Comparison of ENCODE assay signal across 1 cellular context in genomic region chr13:20230913-20231838, GRCh38.
TF ChIP-seq lines count a peak whose summit lies in the region.

No MANE protein-coding gene starts in this region.

TF ChIP-seq in HepG2, 621 proteins besides CTCF, POLR2A, EP300 and RAD21 (continued from another document):
- TF ChIP-seq ZBTB4 (CRISPR knock-in tag; IDR thresholded peaks at IDR 0.05; ENCODE audit: borderline replicate concordance) (no peak), PAF1 (CRISPR knock-in tag; IDR thresholded peaks at IDR 0.05) (no peak), NAIF1 (CRISPR knock-in tag; IDR thresholded peaks at IDR 0.05; ENCODE audit: borderline replicate concordance) (no peak), ZNF510 (CRISPR knock-in tag; IDR thresholded peaks at IDR 0.05; ENCODE audit: low read depth) (no peak), GTF3A (CRISPR knock-in tag; conservative IDR thresholded peaks at IDR 0.05) (no peak), SMAD1 (CRISPR knock-in tag; IDR thresholded peaks at IDR 0.05; ENCODE audit: borderline replicate concordance, low read depth) (no peak), MTF2 (CRISPR knock-in tag; IDR thresholded peaks at IDR 0.05; ENCODE audit: borderline replicate concordance) (no peak), TAF15 (IDR thresholded peaks at IDR 0.05; ENCODE audit: low read depth, low read length, poor library complexity, severe bottlenecking) (no peak), ZNF34 (CRISPR knock-in tag; IDR thresholded peaks at IDR 0.05; ENCODE audit: borderline replicate concordance) (no peak), TGIF2 (CRISPR knock-in tag; IDR thresholded peaks at IDR 0.05) (no peak), THAP11 (CRISPR knock-in tag; IDR thresholded peaks at IDR 0.05) (no peak)
- TF ChIP-seq, protein P1, sequence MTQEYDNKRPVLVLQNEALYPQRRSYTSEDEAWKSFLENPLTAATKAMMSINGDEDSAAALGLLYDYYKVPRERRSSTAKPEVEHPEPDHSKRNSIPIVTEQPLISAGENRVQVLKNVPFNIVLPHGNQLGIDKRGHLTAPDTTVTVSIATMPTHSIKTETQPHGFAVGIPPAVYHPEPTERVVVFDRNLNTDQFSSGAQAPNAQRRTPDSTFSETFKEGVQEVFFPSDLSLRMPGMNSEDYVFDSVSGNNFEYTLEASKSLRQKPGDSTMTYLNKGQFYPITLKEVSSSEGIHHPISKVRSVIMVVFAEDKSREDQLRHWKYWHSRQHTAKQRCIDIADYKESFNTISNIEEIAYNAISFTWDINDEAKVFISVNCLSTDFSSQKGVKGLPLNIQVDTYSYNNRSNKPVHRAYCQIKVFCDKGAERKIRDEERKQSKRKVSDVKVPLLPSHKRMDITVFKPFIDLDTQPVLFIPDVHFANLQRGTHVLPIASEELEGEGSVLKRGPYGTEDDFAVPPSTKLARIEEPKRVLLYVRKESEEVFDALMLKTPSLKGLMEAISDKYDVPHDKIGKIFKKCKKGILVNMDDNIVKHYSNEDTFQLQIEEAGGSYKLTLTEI (CRISPR knock-in tag; conservative IDR thresholded peaks at IDR 0.05), result no peak
- TF ChIP-seq, protein P2, sequence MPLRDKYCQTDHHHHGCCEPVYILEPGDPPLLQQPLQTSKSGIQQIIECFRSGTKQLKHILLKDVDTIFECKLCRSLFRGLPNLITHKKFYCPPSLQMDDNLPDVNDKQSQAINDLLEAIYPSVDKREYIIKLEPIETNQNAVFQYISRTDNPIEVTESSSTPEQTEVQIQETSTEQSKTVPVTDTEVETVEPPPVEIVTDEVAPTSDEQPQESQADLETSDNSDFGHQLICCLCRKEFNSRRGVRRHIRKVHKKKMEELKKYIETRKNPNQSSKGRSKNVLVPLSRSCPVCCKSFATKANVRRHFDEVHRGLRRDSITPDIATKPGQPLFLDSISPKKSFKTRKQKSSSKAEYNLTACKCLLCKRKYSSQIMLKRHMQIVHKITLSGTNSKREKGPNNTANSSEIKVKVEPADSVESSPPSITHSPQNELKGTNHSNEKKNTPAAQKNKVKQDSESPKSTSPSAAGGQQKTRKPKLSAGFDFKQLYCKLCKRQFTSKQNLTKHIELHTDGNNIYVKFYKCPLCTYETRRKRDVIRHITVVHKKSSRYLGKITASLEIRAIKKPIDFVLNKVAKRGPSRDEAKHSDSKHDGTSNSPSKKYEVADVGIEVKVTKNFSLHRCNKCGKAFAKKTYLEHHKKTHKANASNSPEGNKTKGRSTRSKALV (CRISPR knock-in tag; IDR thresholded peaks at IDR 0.05), result no peak
